14 cellular contexts compared by ENCODE assay signal in genomic region chr13:108083056-108083455, GRCh38.
DNase-seq lines count a peak whose midpoint lies in the region; ATAC-seq and TF ChIP-seq lines count a peak whose summit lies in the region.
"Had no signal": no experiment of that assay in that cellular context is flagged by ENCODE, and none has a peak within 500 bp of the region (broad histone marks: within the 10 kb centered on the region; RNA-seq: fewer than 3 reads in every experiment).

No MANE protein-coding gene starts in this region.

- no peak overlapping the region for H3K27ac Mint-ChIP-seq in MCF 10A (ENCODE audit: low read depth, unreplicated experiment)

- TF ChIP-seq POLR2A in breast epithelium (IDR thresholded peaks at IDR 0.05) (no peak), erythroblast (IDR thresholded peaks at IDR 0.05; ENCODE audit: low read length) (no peak)

- DNase-seq in MCF 10A (ENCODE audit: unreplicated experiment) (peak; percentile 16), breast epithelium (ENCODE audit: low spot score in 2 of 2) (no peak), mammary epithelial cell (peak; percentile 54), kidney glomerular epithelial cell (lab: John Stamatoyannopoulos, UW) (peak; percentile 57), NCI-H1417 treated with DMSO at 0.1 percent for 48 hours (lab: John Stamatoyannopoulos, UW) (no peak), erythroblast (lab: John Stamatoyannopoulos, UW) (no peak)
- DNase-seq: 8988T, NCI-H1092, NCI-H1694 treated with DMSO at 0.1 percent for 48 hours, NCI-H345 had no signal

- H3K27ac ChIP-seq in breast epithelium (no peak overlapping the region), mammary epithelial cell (ENCODE audit: insufficient read depth, low read depth, low read length) (no peak overlapping the region)
- H3K27ac ChIP-seq: BLaER1 treated with 17β-estradiol and CSF1 and Interleukin-3, amounts not matched to agents 10 nM and 100 nM had no signal

- H3K4me1 Mint-ChIP-seq in MCF 10A (ENCODE audit: insufficient read depth, unreplicated experiment) = no peaks in the 10 kb centered on the region

- no peak for TF ChIP-seq CTCF in MCF 10A (IDR thresholded peaks at IDR 0.05; ENCODE audit: unreplicated experiment)
- no peak for TF ChIP-seq CTCF in breast epithelium (IDR thresholded peaks at IDR 0.05)
- TF ChIP-seq CTCF in mammary epithelial cell (conservative IDR thresholded peaks at IDR 0.05 in 1 of 2, IDR thresholded peaks at IDR 0.05 in 1 of 2; ENCODE audit: extremely low read depth in 1 of 2, insufficient read depth in 1 of 2, low read depth in 1 of 2, low read length in 2 of 2) = no peak

- intact Hi-C loops in MCF 10A (cut with micrococcal nuclease) (no loop called here), breast epithelium (cut with DNase I; ENCODE audit: low total_unique reads) (no loop called here), mammary epithelial cell (cut with micrococcal nuclease) (no loop called here)

- BruUV-seq in MCF 10A (replicated peaks; lab: Mats Ljungman, UMichigan) (no TSS peak), mammary epithelial cell (replicated peaks; lab: Mats Ljungman, UMichigan) (no TSS peak)

- H3K4me3 ChIP-seq in breast epithelium = no peak overlapping the region
- H3K4me3 ChIP-seq in mammary epithelial cell (replicated peaks in 1 of 3; ENCODE audit: insufficient read depth in 1 of 3, low read depth in 2 of 3, low read length in 3 of 3) = no peak overlapping the region
- H3K4me3 ChIP-seq: BLaER1 treated with 17β-estradiol and CSF1 and Interleukin-3, amounts not matched to agents 10 nM and 100 nM; HAP-1 had no signal

- H3K4me1 ChIP-seq in breast epithelium = no peaks in the 10 kb centered on the region
- no peaks in the 10 kb centered on the region for H3K4me1 ChIP-seq in mammary epithelial cell (ENCODE audit: insufficient read depth, low read length)
- H3K4me1 ChIP-seq: BLaER1 treated with 17β-estradiol and CSF1 and Interleukin-3, amounts not matched to agents 10 nM and 100 nM had no signal

- H3K9me3 Mint-ChIP-seq in MCF 10A (ENCODE audit: unreplicated experiment) = peaks cover 20% of the 10 kb centered on the region

- dilution Hi-C loops in mammary epithelial cell (cut with HindIII; ENCODE audit: low sequenced_read_pairs) = no loop called here

- POLR2A ChIA-PET in MCF 10A (lab: Yijun Ruan, JAX) = no interaction called here

- no peaks in the 10 kb centered on the region for H3K79me2 ChIP-seq in mammary epithelial cell (ENCODE audit: insufficient read depth, low read length)

- H2AFZ ChIP-seq in mammary epithelial cell (ENCODE audit: low read depth, low read length) = no peak overlapping the region

- H3K9me3 ChIP-seq in breast epithelium (no peaks in the 10 kb centered on the region), mammary epithelial cell (replicated peaks; ENCODE audit: insufficient read depth, low read length) (no peaks in the 10 kb centered on the region)
- H3K9me3 ChIP-seq: BLaER1 treated with 17β-estradiol and CSF1 and Interleukin-3, amounts not matched to agents 10 nM and 100 nM; HAP-1 had no signal

- 0% methylated on average over 2 of the region's 2 CpGs for WGBS in mammary epithelial cell (ENCODE audit: low coverage, missing lambda C conversion rate)

- H3K36me3 Mint-ChIP-seq in MCF 10A (ENCODE audit: insufficient read depth, unreplicated experiment) = peaks cover 6% of the 10 kb centered on the region

- no peak overlapping the region for H3K9ac ChIP-seq in mammary epithelial cell (ENCODE audit: insufficient read depth, low read length)
- H3K9ac ChIP-seq: BLaER1 treated with 17β-estradiol and CSF1 and Interleukin-3, amounts not matched to agents 10 nM and 100 nM had no signal

- no peak overlapping the region for H3K4me3 Mint-ChIP-seq in MCF 10A (ENCODE audit: unreplicated experiment)

- H3K27me3 ChIP-seq in breast epithelium (no peaks in the 10 kb centered on the region), mammary epithelial cell (ENCODE audit: insufficient read depth, low read length) (no peaks in the 10 kb centered on the region)
- H3K27me3 ChIP-seq: BLaER1 treated with 17β-estradiol and CSF1 and Interleukin-3, amounts not matched to agents 10 nM and 100 nM had no signal

- no peak overlapping the region for H3K4me2 ChIP-seq in mammary epithelial cell (ENCODE audit: insufficient read depth, low read depth, low read length)
- H3K4me2 ChIP-seq: BLaER1 treated with 17β-estradiol and CSF1 and Interleukin-3, amounts not matched to agents 10 nM and 100 nM had no signal

- H3K36me3 ChIP-seq in breast epithelium (no peaks in the 10 kb centered on the region), mammary epithelial cell (ENCODE audit: insufficient read depth, low read length) (no peaks in the 10 kb centered on the region)
- H3K36me3 ChIP-seq: BLaER1 treated with 17β-estradiol and CSF1 and Interleukin-3, amounts not matched to agents 10 nM and 100 nM; HAP-1 had no signal

- H3K27me3 Mint-ChIP-seq in MCF 10A (ENCODE audit: insufficient read depth, unreplicated experiment) = no peaks in the 10 kb centered on the region

- ATAC-seq in GM19328 (IDR thresholded peaks at IDR 0.05; ENCODE audit: unreplicated experiment) (no peak), GM18520 (IDR thresholded peaks at IDR 0.05; ENCODE audit: unreplicated experiment) (no peak)

- in situ Hi-C loops in mammary epithelial cell (cut with MboI; ENCODE audit: low sequenced_read_pairs in 2 of 2) = no loop called here

- H4K20me1 ChIP-seq in mammary epithelial cell (ENCODE audit: insufficient read depth, low read length) = no peaks in the 10 kb centered on the region
- H4K20me1 ChIP-seq: BLaER1 treated with 17β-estradiol and CSF1 and Interleukin-3, amounts not matched to agents 10 nM and 100 nM had no signal

- CTCF ChIA-PET in MCF 10A (lab: Yijun Ruan, JAX) = interaction anchor here (0.9 kb wide), 1 partner anchor 10 kb away, joined by 3 read pairs; no protein-coding TSS in a partner anchor
- CTCF ChIA-PET in mammary epithelial cell (lab: Charles Lee; ENCODE audit: low non-redundant PET) = no interaction called here

Comparison
In these comparisons a context has a peak if more than half of its experiments do, and no peak if none do; other contexts are left out.
1. DNase-seq: peak in MCF 10A (single experiment), mammary epithelial cell (single experiment) and kidney glomerular epithelial cell (single experiment); none in breast epithelium (0 of 2), NCI-H1417 treated with DMSO at 0.1 percent for 48 hours (single experiment) and erythroblast (0 of 2).